In genomic region chr17:27284811-27285415, GRCh38 we compare ENCODE assay signal across 29 cellular contexts. TPM values are rescaled to one million over a fixed set of nuclear protein-coding genes. Genes with fewer than 3 reads are reported as not detected.
DNase-seq lines count a peak whose midpoint lies in the region.
"Had no signal": no experiment of that assay in that cellular context is flagged by ENCODE, and none has a peak within 500 bp of the region (broad histone marks: within the 10 kb centered on the region; RNA-seq: fewer than 3 reads in every experiment).

No MANE protein-coding gene starts in this region.

- H3K27ac ChIP-seq in SJCRH30 (no peak overlapping the region), trophoblast cell (ENCODE audit: low read depth, low read length) (no peak overlapping the region)
- H3K27ac ChIP-seq: 22Rv1, epithelial cell of prostate, KMS-11, testis, VCaP had no signal

- H3K14ac ChIP-seq in trophoblast cell (ENCODE audit: low read length), result no peak overlapping the region

- H2BK120ac ChIP-seq in trophoblast cell (ENCODE audit: insufficient read depth, low read length, poor library complexity), result no peak overlapping the region

- H3K4me3 ChIP-seq in SJCRH30, result no peak overlapping the region
- no peak overlapping the region for H3K4me3 ChIP-seq in trophoblast cell (ENCODE audit: low read depth, low read length)
- no peak overlapping the region for H3K4me3 ChIP-seq in MG63
- H3K4me3 ChIP-seq: testis had no signal

- no peak overlapping the region for H3K4me2 ChIP-seq in trophoblast cell (ENCODE audit: low read length)
- H3K4me2 ChIP-seq: KMS-11 had no signal

- H3K4me1 ChIP-seq in SJCRH30 (peaks cover 4% of the 10 kb centered on the region; the same call in 1 of the 2 replicates), trophoblast cell (ENCODE audit: control insufficient read depth in 1 of 2, insufficient read depth in 2 of 2, low read length in 2 of 2) (peaks cover 0 to 3% of the 10 kb centered on the region in 2 experiments)

- no peaks in the 10 kb centered on the region for H3K36me3 ChIP-seq in SJCRH30
- no peaks in the 10 kb centered on the region for H3K36me3 ChIP-seq in trophoblast cell (ENCODE audit: control insufficient read depth in 1 of 2, insufficient read depth in 2 of 2, low read length in 2 of 2)
- no peaks in the 10 kb centered on the region for H3K36me3 ChIP-seq in MG63

- H3K9me3 ChIP-seq in SJCRH30 (replicated peaks) (no peaks in the 10 kb centered on the region), trophoblast cell (ENCODE audit: insufficient read depth, low read depth, low read length) (no peaks in the 10 kb centered on the region), MG63 (no peaks in the 10 kb centered on the region)
- H3K9me3 ChIP-seq: testis had no signal

- peak overlapping the region; percentile 31 for H2BK5ac ChIP-seq in trophoblast cell (ENCODE audit: low read depth, low read length, poor library complexity)

- no CpG with 5 or more reads among the region's 5 CpGs for WGBS in trophoblast cell (ENCODE audit: extremely low coverage, insufficient coverage, insufficient read length)

- no peak overlapping the region for H4K91ac ChIP-seq in trophoblast cell (ENCODE audit: low read depth, low read length)

- H3K9ac ChIP-seq in trophoblast cell (ENCODE audit: low read length), result no peak overlapping the region
- H3K9ac ChIP-seq: KMS-11 had no signal

- no peaks in the 10 kb centered on the region for H3K79me2 ChIP-seq in trophoblast cell (ENCODE audit: control insufficient read depth, insufficient read depth, low read length, poor library complexity)

- H3K79me1 ChIP-seq in trophoblast cell (ENCODE audit: low read length), result peaks cover 2% of the 10 kb centered on the region

- no peak overlapping the region for H2AK5ac ChIP-seq in trophoblast cell (ENCODE audit: low read length)

- no peak overlapping the region for H2BK12ac ChIP-seq in trophoblast cell (ENCODE audit: low read length)

- H3K4ac ChIP-seq in trophoblast cell (ENCODE audit: low read depth, low read length), result no peak overlapping the region

- H3K27me3 ChIP-seq in SJCRH30, result no peaks in the 10 kb centered on the region
- no peaks in the 10 kb centered on the region for H3K27me3 ChIP-seq in trophoblast cell (ENCODE audit: insufficient read depth, low read length)
- H3K27me3 ChIP-seq in MG63, result peaks cover 2% of the 10 kb centered on the region; the same call in 1 of the 2 replicates
- H3K27me3 ChIP-seq: testis had no signal

- H2AFZ ChIP-seq in trophoblast cell (ENCODE audit: insufficient read depth, low read length, poor library complexity), result no peak overlapping the region

- H4K8ac ChIP-seq in trophoblast cell (ENCODE audit: low read depth, low read length), result no peak overlapping the region

- no peak overlapping the region for H3K23ac ChIP-seq in trophoblast cell (ENCODE audit: low read length)

- H3K18ac ChIP-seq in trophoblast cell (ENCODE audit: low read length), result no peak overlapping the region

- peak; percentile 9 for DNase-seq in DMS 273 (lab: John Stamatoyannopoulos, UW; ENCODE audit: unreplicated experiment)
- no peak for DNase-seq in DMS 273 treated with DMSO at 0.1 percent for 48 hours (lab: John Stamatoyannopoulos, UW)
- peak; percentile 25 to 55 for DNase-seq in SJCRH30
- DNase-seq in glomerular endothelial cell (ENCODE audit: extremely low read depth, low read depth, low spot score), result peak; percentile 52
- no peak for DNase-seq in trophoblast cell
- no peak for DNase-seq in MG63
- DNase-seq in GM19238 (ENCODE audit: insufficient read length, low spot score), result no peak
- DNase-seq in activated T-cell treated with anti-CD3 and anti-CD28 coated beads, Interleukin-2, amount 50 U/mL, for 48 hours, result no peak
- DNase-seq: activated CD4-positive, alpha-beta T cell treated with anti-CD3 and anti-CD28 coated beads, Interleukin-2, amount 10 ng/mL, durations not matched to agents 24 days and 14 days; activated gamma-delta T cell treated with Interleukin-2 at 50 U/mL for 16 hours; activated naive CD8-positive, alpha-beta T cell treated with anti-CD3 and anti-CD28 coated beads, Interleukin-2, amount 50 U/mL, for 24 hours; activated T-cell treated with anti-CD3 and anti-CD28 coated beads, Interleukin-2, amount 50 U/mL, for 1 hour; CD4-positive, CD25-positive, alpha-beta regulatory T cell; central memory CD4-positive, alpha-beta T cell; EL; H7; head of caudate nucleus; kidney; mesenchymal stem cell; NCI-H1436; NCI-H510A treated with DMSO at 0.1 percent for 48 hours; PC-3; Right ventricle myocardium superior; stimulated activated naive CD4-positive, alpha-beta T cell treated with Interleukin-2 at 50 U/mL for 16 hours; testis had no signal

- H4K12ac ChIP-seq in trophoblast cell (ENCODE audit: low read depth, low read length), result no peak overlapping the region

RNA-seq across cellular contexts. Expression of gene WSB1, which starts 9.0 kb away (rescaled TPM):
- total RNA-seq in SJCRH30 (2014; rRNA removed; shearing (Covaris generic)), result 118 and 160 TPM in 2 replicates
- 85.3 and 235 TPM in 2 replicates for total RNA-seq in glomerular endothelial cell
- 193 and 206 TPM in 2 replicates for polyA plus RNA-seq in trophoblast cell (2013)
- 46.4 and 76.4 TPM in 2 replicates for total RNA-seq in MG63 (2014; rRNA removed; shearing (Covaris generic); ENCODE audit: low replicate concordance)

Comparison
In these comparisons a context has a peak if more than half of its experiments do, and no peak if none do; other contexts are left out.
1. DNase-seq: peak in DMS 273 (single experiment), SJCRH30 (2 of 2) and glomerular endothelial cell (single experiment); none in DMS 273 treated with DMSO at 0.1 percent for 48 hours (single experiment), trophoblast cell (0 of 2), MG63 (single experiment), GM19238 (single experiment) and activated T-cell treated with anti-CD3 and anti-CD28 coated beads, Interleukin-2, amount 50 U/mL, for 48 hours (0 of 2).